Comparison of ENCODE assay signal across 1 cellular context in the genomic region with DNA sequence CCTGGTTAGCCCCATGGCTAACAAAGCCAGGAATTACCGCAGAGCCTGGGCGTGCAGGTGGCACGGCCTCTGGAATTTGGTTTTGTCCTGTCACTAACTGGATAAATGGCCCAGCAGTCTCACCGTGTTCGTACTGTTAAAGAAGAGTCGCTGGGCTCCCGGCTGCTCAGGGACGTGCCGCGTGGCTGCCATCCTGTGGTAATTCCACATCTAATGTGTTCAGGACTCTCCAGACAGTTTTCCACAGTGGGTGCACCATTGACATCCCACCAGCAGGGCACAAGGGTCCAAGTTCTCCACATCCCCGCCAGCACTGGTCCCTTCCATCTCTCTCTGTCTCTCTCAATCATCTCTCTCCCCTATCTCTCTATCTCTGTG.
TF ChIP-seq lines count a peak whose summit lies in the region.

No MANE protein-coding gene starts in this region.

TF ChIP-seq in H1, 55 proteins besides CTCF, POLR2A, EP300 and RAD21:
- TF ChIP-seq SP2 (IDR thresholded peaks at IDR 0.05; ENCODE audit: low read length) (no peak), HDAC6 (IDR thresholded peaks at IDR 0.05; ENCODE audit: low read depth, low read length) (no peak), NRF1 (IDR thresholded peaks at IDR 0.05; ENCODE audit: low read depth, low read length) (no peak), SIN3A (conservative IDR thresholded peaks at IDR 0.05 in 1 of 2, IDR thresholded peaks at IDR 0.05 in 1 of 2; ENCODE audit: low read depth in 1 of 2, low read length in 2 of 2) (no peak), SUZ12 (IDR thresholded peaks at IDR 0.05; ENCODE audit: low read length) (no peak), EGR1 (IDR thresholded peaks at IDR 0.05; ENCODE audit: borderline replicate concordance, low read depth, low read length) (no peak), POU5F1 (IDR thresholded peaks at IDR 0.05; ENCODE audit: low read depth, low read length) (no peak), PHF8 (conservative IDR thresholded peaks at IDR 0.05; ENCODE audit: low read depth, low read length) (no peak), SRF (IDR thresholded peaks at IDR 0.05; ENCODE audit: low read depth, low read length) (no peak), MAFK (IDR thresholded peaks at IDR 0.05; ENCODE audit: low read depth, low read length) (no peak), BACH1 (IDR thresholded peaks at IDR 0.05; ENCODE audit: low read length) (no peak), HDAC2 (IDR thresholded peaks at IDR 0.05; ENCODE audit: borderline replicate concordance in 1 of 2, low read depth in 2 of 2, low read length in 2 of 2) (no peak), JUND (IDR thresholded peaks at IDR 0.05; ENCODE audit: low read length) (no peak), TAF7 (optimal IDR thresholded peaks at IDR 0.05; ENCODE audit: borderline replicate concordance, low read depth, low read length) (no peak)
- TF ChIP-seq, protein P1, sequence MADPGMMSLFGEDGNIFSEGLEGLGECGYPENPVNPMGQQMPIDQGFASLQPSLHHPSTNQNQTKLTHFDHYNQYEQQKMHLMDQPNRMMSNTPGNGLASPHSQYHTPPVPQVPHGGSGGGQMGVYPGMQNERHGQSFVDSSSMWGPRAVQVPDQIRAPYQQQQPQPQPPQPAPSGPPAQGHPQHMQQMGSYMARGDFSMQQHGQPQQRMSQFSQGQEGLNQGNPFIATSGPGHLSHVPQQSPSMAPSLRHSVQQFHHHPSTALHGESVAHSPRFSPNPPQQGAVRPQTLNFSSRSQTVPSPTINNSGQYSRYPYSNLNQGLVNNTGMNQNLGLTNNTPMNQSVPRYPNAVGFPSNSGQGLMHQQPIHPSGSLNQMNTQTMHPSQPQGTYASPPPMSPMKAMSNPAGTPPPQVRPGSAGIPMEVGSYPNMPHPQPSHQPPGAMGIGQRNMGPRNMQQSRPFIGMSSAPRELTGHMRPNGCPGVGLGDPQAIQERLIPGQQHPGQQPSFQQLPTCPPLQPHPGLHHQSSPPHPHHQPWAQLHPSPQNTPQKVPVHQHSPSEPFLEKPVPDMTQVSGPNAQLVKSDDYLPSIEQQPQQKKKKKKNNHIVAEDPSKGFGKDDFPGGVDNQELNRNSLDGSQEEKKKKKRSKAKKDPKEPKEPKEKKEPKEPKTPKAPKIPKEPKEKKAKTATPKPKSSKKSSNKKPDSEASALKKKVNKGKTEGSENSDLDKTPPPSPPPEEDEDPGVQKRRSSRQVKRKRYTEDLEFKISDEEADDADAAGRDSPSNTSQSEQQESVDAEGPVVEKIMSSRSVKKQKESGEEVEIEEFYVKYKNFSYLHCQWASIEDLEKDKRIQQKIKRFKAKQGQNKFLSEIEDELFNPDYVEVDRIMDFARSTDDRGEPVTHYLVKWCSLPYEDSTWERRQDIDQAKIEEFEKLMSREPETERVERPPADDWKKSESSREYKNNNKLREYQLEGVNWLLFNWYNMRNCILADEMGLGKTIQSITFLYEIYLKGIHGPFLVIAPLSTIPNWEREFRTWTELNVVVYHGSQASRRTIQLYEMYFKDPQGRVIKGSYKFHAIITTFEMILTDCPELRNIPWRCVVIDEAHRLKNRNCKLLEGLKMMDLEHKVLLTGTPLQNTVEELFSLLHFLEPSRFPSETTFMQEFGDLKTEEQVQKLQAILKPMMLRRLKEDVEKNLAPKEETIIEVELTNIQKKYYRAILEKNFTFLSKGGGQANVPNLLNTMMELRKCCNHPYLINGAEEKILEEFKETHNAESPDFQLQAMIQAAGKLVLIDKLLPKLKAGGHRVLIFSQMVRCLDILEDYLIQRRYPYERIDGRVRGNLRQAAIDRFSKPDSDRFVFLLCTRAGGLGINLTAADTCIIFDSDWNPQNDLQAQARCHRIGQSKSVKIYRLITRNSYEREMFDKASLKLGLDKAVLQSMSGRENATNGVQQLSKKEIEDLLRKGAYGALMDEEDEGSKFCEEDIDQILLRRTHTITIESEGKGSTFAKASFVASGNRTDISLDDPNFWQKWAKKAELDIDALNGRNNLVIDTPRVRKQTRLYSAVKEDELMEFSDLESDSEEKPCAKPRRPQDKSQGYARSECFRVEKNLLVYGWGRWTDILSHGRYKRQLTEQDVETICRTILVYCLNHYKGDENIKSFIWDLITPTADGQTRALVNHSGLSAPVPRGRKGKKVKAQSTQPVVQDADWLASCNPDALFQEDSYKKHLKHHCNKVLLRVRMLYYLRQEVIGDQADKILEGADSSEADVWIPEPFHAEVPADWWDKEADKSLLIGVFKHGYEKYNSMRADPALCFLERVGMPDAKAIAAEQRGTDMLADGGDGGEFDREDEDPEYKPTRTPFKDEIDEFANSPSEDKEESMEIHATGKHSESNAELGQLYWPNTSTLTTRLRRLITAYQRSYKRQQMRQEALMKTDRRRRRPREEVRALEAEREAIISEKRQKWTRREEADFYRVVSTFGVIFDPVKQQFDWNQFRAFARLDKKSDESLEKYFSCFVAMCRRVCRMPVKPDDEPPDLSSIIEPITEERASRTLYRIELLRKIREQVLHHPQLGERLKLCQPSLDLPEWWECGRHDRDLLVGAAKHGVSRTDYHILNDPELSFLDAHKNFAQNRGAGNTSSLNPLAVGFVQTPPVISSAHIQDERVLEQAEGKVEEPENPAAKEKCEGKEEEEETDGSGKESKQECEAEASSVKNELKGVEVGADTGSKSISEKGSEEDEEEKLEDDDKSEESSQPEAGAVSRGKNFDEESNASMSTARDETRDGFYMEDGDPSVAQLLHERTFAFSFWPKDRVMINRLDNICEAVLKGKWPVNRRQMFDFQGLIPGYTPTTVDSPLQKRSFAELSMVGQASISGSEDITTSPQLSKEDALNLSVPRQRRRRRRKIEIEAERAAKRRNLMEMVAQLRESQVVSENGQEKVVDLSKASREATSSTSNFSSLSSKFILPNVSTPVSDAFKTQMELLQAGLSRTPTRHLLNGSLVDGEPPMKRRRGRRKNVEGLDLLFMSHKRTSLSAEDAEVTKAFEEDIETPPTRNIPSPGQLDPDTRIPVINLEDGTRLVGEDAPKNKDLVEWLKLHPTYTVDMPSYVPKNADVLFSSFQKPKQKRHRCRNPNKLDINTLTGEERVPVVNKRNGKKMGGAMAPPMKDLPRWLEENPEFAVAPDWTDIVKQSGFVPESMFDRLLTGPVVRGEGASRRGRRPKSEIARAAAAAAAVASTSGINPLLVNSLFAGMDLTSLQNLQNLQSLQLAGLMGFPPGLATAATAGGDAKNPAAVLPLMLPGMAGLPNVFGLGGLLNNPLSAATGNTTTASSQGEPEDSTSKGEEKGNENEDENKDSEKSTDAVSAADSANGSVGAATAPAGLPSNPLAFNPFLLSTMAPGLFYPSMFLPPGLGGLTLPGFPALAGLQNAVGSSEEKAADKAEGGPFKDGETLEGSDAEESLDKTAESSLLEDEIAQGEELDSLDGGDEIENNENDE (IDR thresholded peaks at IDR 0.05; ENCODE audit: insufficient replicate concordance, low read length), result no peak
- TF ChIP-seq, protein P2, sequence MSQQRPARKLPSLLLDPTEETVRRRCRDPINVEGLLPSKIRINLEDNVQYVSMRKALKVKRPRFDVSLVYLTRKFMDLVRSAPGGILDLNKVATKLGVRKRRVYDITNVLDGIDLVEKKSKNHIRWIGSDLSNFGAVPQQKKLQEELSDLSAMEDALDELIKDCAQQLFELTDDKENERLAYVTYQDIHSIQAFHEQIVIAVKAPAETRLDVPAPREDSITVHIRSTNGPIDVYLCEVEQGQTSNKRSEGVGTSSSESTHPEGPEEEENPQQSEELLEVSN (IDR thresholded peaks at IDR 0.05), result no peak
